21 cellular contexts compared by ENCODE assay signal in genomic region chr2:220334871-220335590, GRCh38.
"Had no signal": no experiment of that assay in that cellular context is flagged by ENCODE, and none has a peak within 500 bp of the region (broad histone marks: within the 10 kb centered on the region; RNA-seq: fewer than 3 reads in every experiment).

No MANE protein-coding gene starts in this region.

- H3K27ac ChIP-seq: body of pancreas, colonic mucosa, gastrocnemius medialis, pancreas, tibial nerve, uterus had no signal

- H3K4me1 Mint-ChIP-seq: activated B cell treated with CpG ODN at 0.5 μM for 24 hours; activated CD4-positive, alpha-beta memory T cell treated with anti-CD3 and anti-CD28 coated beads, Interleukin-2, amount 10 ng/mL, durations not matched to agents 7 days and 5 days; activated CD8-positive, alpha-beta memory T cell treated with anti-CD3 and anti-CD28 coated beads, Interleukin-2, amount 10 ng/mL, durations not matched to agents 7 days and 5 days; activated naive CD8-positive, alpha-beta T cell treated with anti-CD3 and anti-CD28 coated beads for 36 hours; naive thymus-derived CD4-positive, alpha-beta T cell; T-cell had no signal

- H3K9me3 ChIP-seq: body of pancreas, colonic mucosa, gastrocnemius medialis, mucosa of descending colon, pancreas, uterus had no signal

- H3K27me3 ChIP-seq: body of pancreas, colonic mucosa, gastrocnemius medialis, pancreas, tibial nerve, uterus had no signal

- H3K9me3 Mint-ChIP-seq: activated CD4-positive, alpha-beta memory T cell treated with anti-CD3 and anti-CD28 coated beads, Interleukin-2, amount 10 ng/mL, durations not matched to agents 7 days and 5 days had no signal

- H3K4me1 ChIP-seq: body of pancreas, colonic mucosa, gastrocnemius medialis, pancreas, tibial nerve, uterus had no signal

- H3K4me3 ChIP-seq: body of pancreas, colonic mucosa, gastrocnemius medialis, mucosa of descending colon, pancreas, tibial nerve, uterus had no signal

- H3K4me3 Mint-ChIP-seq: activated B cell treated with CpG ODN at 0.5 μM for 24 hours; activated CD4-positive, alpha-beta memory T cell treated with anti-CD3 and anti-CD28 coated beads, Interleukin-2, amount 10 ng/mL, durations not matched to agents 7 days and 5 days; activated CD8-positive, alpha-beta memory T cell treated with anti-CD3 and anti-CD28 coated beads, Interleukin-2, amount 10 ng/mL, durations not matched to agents 7 days and 5 days; activated naive CD8-positive, alpha-beta T cell treated with anti-CD3 and anti-CD28 coated beads for 36 hours; naive thymus-derived CD4-positive, alpha-beta T cell; T-cell had no signal

- H3K27me3 Mint-ChIP-seq: activated B cell treated with CpG ODN at 0.5 μM for 24 hours; activated CD4-positive, alpha-beta memory T cell treated with anti-CD3 and anti-CD28 coated beads, Interleukin-2, amount 10 ng/mL, durations not matched to agents 7 days and 5 days; activated CD8-positive, alpha-beta memory T cell treated with anti-CD3 and anti-CD28 coated beads, Interleukin-2, amount 10 ng/mL, durations not matched to agents 7 days and 5 days; activated naive CD8-positive, alpha-beta T cell treated with anti-CD3 and anti-CD28 coated beads for 36 hours; T-cell had no signal

- DNase-seq: activated B cell treated with CpG ODN at 0.5 μM for 24 hours; activated CD4-positive, alpha-beta memory T cell treated with anti-CD3 and anti-CD28 coated beads, Interleukin-2, amount 10 ng/mL, durations not matched to agents 7 days and 5 days; activated CD4-positive, alpha-beta T cell treated with anti-CD3 and anti-CD28 coated beads for 48 hours; activated CD8-positive, alpha-beta memory T cell treated with anti-CD3 and anti-CD28 coated beads, Interleukin-2, amount 10 ng/mL, durations not matched to agents 7 days and 5 days; activated naive CD8-positive, alpha-beta T cell treated with anti-CD3 and anti-CD28 coated beads for 36 hours; body of pancreas; central memory CD4-positive, alpha-beta T cell; colonic mucosa; erythroblast; gastrocnemius medialis; kidney; left ventricle myocardium superior; mesenchymal stem cell; mucosa of descending colon; naive thymus-derived CD4-positive, alpha-beta T cell; pancreas; stimulated activated CD8-positive, alpha-beta memory T cell treated with anti-CD3 and anti-CD28 coated beads, Interleukin-4, amount 100 ng/mL, for 48 hours; stimulated activated naive CD4-positive, alpha-beta T cell treated with Interleukin-2 at 50 U/mL for 16 hours; T-cell; uterus had no signal

- H3K36me3 Mint-ChIP-seq: activated CD8-positive, alpha-beta memory T cell treated with anti-CD3 and anti-CD28 coated beads, Interleukin-2, amount 10 ng/mL, durations not matched to agents 7 days and 5 days; activated naive CD8-positive, alpha-beta T cell treated with anti-CD3 and anti-CD28 coated beads for 36 hours; naive thymus-derived CD4-positive, alpha-beta T cell; T-cell had no signal

- H3K27ac Mint-ChIP-seq: activated B cell treated with CpG ODN at 0.5 μM for 24 hours; activated CD4-positive, alpha-beta memory T cell treated with anti-CD3 and anti-CD28 coated beads, Interleukin-2, amount 10 ng/mL, durations not matched to agents 7 days and 5 days; activated CD8-positive, alpha-beta memory T cell treated with anti-CD3 and anti-CD28 coated beads, Interleukin-2, amount 10 ng/mL, durations not matched to agents 7 days and 5 days; activated naive CD8-positive, alpha-beta T cell treated with anti-CD3 and anti-CD28 coated beads for 36 hours; naive thymus-derived CD4-positive, alpha-beta T cell; T-cell had no signal

- ATAC-seq: activated CD8-positive, alpha-beta memory T cell treated with anti-CD3 and anti-CD28 coated beads, Interleukin-2, amount 10 ng/mL, durations not matched to agents 7 days and 5 days; body of pancreas; gastrocnemius medialis; mucosa of descending colon; naive thymus-derived CD4-positive, alpha-beta T cell; pancreas; T-cell had no signal

- H3K36me3 ChIP-seq: colonic mucosa, gastrocnemius medialis, pancreas, tibial nerve, uterus had no signal
